ENCODE assay signal across 10 cellular contexts in the genomic region with DNA sequence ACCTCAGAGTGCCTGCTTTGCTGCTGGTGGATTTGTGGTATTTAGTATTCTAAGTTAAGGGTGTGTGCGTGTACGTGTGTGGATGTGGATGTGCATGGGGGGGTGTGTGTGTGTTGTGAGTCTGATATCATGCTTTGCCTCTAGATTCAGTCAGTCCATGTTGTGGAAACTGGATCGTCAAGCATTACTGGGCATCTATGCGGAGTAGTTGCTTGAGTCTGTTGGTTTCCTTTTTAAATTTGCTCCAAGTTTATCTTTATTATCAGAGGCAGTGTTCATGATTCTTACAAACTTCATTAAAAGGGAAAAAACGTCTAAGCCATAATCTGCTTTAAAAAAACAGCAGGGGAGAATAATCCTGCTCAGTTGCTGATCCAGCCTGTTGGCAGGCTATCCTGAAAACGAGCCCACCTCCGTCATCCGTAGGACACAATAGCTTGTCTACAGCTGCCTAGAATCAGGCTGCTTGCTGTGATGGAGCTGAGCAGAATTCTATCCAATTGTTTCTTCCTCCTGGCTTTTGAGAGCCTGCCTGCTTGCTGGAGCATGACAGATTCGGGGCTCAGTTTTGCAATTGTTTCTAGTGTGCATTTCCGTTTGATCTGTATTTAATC. TPM values are rescaled to one million over a fixed set of nuclear protein-coding genes. Genes with fewer than 3 reads are reported as not detected.
A peak's percentile ranks its signal among the peaks of the same experiment; 100 is the strongest.
DNase-seq lines count a peak whose midpoint lies in the region; ATAC-seq, FAIRE-seq and TF ChIP-seq lines count a peak whose summit lies in the region.
"Had no signal": no experiment of that assay in that cellular context is flagged by ENCODE, and none has a peak within 500 bp of the region (broad histone marks: within the 10 kb centered on the region; RNA-seq: fewer than 3 reads in every experiment).

No MANE protein-coding gene starts in this region.

- POLR2A ChIA-PET in CD4-positive, alpha-beta T cell (lab: Charles Lee): no interaction called here
- POLR2A ChIA-PET in WTC11 (lab: Charles Lee) (no interaction called here), T-cell (lab: Charles Lee) (no interaction called here)

- no peaks in the 10 kb centered on the region for H3K27me3 ChIP-seq in CD4-positive, alpha-beta T cell (ENCODE audit: control insufficient read depth, insufficient read depth, low read length)
- H3K27me3 ChIP-seq: vagina had no signal

- no peaks in the 10 kb centered on the region for H3K36me3 Mint-ChIP-seq in CD4-positive, alpha-beta T cell (ENCODE audit: low read depth)
- no peaks in the 10 kb centered on the region for H3K36me3 Mint-ChIP-seq in WTC11
- H3K36me3 Mint-ChIP-seq in T-cell: no peaks in the 10 kb centered on the region
- H3K36me3 Mint-ChIP-seq: CD4-positive, CD25-positive, alpha-beta regulatory T cell had no signal

- no peaks in the 10 kb centered on the region for H3K9me3 ChIP-seq in CD4-positive, alpha-beta T cell (ENCODE audit: control insufficient read depth, low read length)
- H3K9me3 ChIP-seq: vagina had no signal

- FAIRE-seq in GM12891 (lab: Jason Lieb, UNC): no peak

- no peak for DNase-seq in CD4-positive, alpha-beta T cell
- DNase-seq in left kidney (ENCODE audit: low read depth, low spot score) (peak; percentile 72), GM12891 (ENCODE audit: insufficient read length, low spot score) (no peak), WTC11 (ENCODE audit: low spot score) (no peak), SKM-1 (lab: John Stamatoyannopoulos, UW; ENCODE audit: unreplicated experiment) (no peak), T-cell (no peak)
- DNase-seq: CD4-positive, CD25-positive, alpha-beta regulatory T cell had no signal

- no peak for TF ChIP-seq RAD21 in Ishikawa (IDR thresholded peaks at IDR 0.05; ENCODE audit: low read depth)

- TF ChIP-seq EP300 in Ishikawa (IDR thresholded peaks at IDR 0.05; ENCODE audit: borderline replicate concordance): no peak

- H3K27ac Mint-ChIP-seq in CD4-positive, alpha-beta T cell: peak overlapping the region; percentile 1
- H3K27ac Mint-ChIP-seq in WTC11 (no peak overlapping the region), T-cell (peak overlapping the region in 1 of 2 donors; percentile 18)

- peaks cover 67% of the 10 kb centered on the region for H3K4me1 Mint-ChIP-seq in CD4-positive, alpha-beta T cell (ENCODE audit: low read depth)
- H3K4me1 Mint-ChIP-seq in WTC11: peaks cover 12% of the 10 kb centered on the region
- peaks cover 24 to 58% (median 56%) of the 10 kb centered on the region in 3 donors for H3K4me1 Mint-ChIP-seq in T-cell

- no peaks in the 10 kb centered on the region for H3K9me3 Mint-ChIP-seq in CD4-positive, alpha-beta T cell
- H3K9me3 Mint-ChIP-seq in WTC11 (no peaks in the 10 kb centered on the region), T-cell (no peaks in the 10 kb centered on the region)
- H3K9me3 Mint-ChIP-seq: CD4-positive, CD25-positive, alpha-beta regulatory T cell had no signal

- no peak overlapping the region for H3K4me3 Mint-ChIP-seq in CD4-positive, alpha-beta T cell
- no peak overlapping the region for H3K4me3 Mint-ChIP-seq in WTC11
- H3K4me3 Mint-ChIP-seq in T-cell: no peak overlapping the region
- H3K4me3 Mint-ChIP-seq: CD4-positive, CD25-positive, alpha-beta regulatory T cell had no signal

- TF ChIP-seq POLR2A in GM12891 (IDR thresholded peaks at IDR 0.05; ENCODE audit: low read depth, low read length): no peak

- no peak overlapping the region for H3K27ac ChIP-seq in CD4-positive, alpha-beta T cell (ENCODE audit: low read depth, low read length)
- peak overlapping the region; percentile 23; the same call in 1 of the 2 replicates for H3K27ac ChIP-seq in VCaP
- H3K27ac ChIP-seq: vagina had no signal

- TF ChIP-seq CTCF in CD4-positive, alpha-beta T cell (IDR thresholded peaks at IDR 0.05): no peak
- no peak for TF ChIP-seq CTCF in VCaP (conservative IDR thresholded peaks at IDR 0.05)
- TF ChIP-seq CTCF in WTC11 (IDR thresholded peaks at IDR 0.05): no peak

- ATAC-seq in CD4-positive, alpha-beta T cell (ENCODE audit: poor library complexity): peak; percentile 24
- ATAC-seq in WTC11 (no peak), T-cell (replicated peaks in 1 of 4) (no peak)

- H3K27me3 Mint-ChIP-seq in CD4-positive, alpha-beta T cell: no peaks in the 10 kb centered on the region
- peaks cover 24% of the 10 kb centered on the region for H3K27me3 Mint-ChIP-seq in WTC11 (ENCODE audit: low read depth)
- peaks cover 0 to 6% of the 10 kb centered on the region in 2 donors for H3K27me3 Mint-ChIP-seq in T-cell

- CTCF ChIA-PET in CD4-positive, alpha-beta T cell (lab: Charles Lee): no interaction called here
- CTCF ChIA-PET in WTC11 (lab: Charles Lee): no interaction called here
- CTCF ChIA-PET in T-cell (lab: Charles Lee): no interaction called here

- intact Hi-C loops in CD4-positive, alpha-beta T cell (cut with DNase I, micrococcal nuclease): no loop called here

TF ChIP-seq in Ishikawa, 13 proteins besides CTCF, POLR2A, EP300 and RAD21:
- TF ChIP-seq CEBPB (IDR thresholded peaks at IDR 0.05): no peak
- 0 out of 2 replicates have a peak, but pooled peaks have one; percentile 9 for TF ChIP-seq TEAD4 (IDR thresholded peaks at IDR 0.05)
- no peak for TF ChIP-seq CREB1 (IDR thresholded peaks at IDR 0.05; ENCODE audit: low read depth)
- TF ChIP-seq TCF12 (IDR thresholded peaks at IDR 0.05; ENCODE audit: low read depth): 0 out of 2 replicates have a peak, but pooled peaks have one; percentile 17

TF ChIP-seq in GM12891, 5 proteins besides CTCF, POLR2A, EP300 and RAD21:
- TF ChIP-seq POLR2AphosphoS5 (IDR thresholded peaks at IDR 0.05; ENCODE audit: low read depth, low read length) (no peak), POU2F2 (IDR thresholded peaks at IDR 0.05; ENCODE audit: low read depth, low read length) (no peak), TAF1 (IDR thresholded peaks at IDR 0.05; ENCODE audit: low read depth, low read length) (no peak), PAX5 (IDR thresholded peaks at IDR 0.05; ENCODE audit: insufficient read depth, low read length, severe bottlenecking) (no peak), SPI1 (IDR thresholded peaks at IDR 0.05; ENCODE audit: low read depth, low read length) (no peak)

TF ChIP-seq in WTC11, 78 proteins besides CTCF, POLR2A, EP300 and RAD21 (continues in another document):
- TF ChIP-seq, protein P1, sequence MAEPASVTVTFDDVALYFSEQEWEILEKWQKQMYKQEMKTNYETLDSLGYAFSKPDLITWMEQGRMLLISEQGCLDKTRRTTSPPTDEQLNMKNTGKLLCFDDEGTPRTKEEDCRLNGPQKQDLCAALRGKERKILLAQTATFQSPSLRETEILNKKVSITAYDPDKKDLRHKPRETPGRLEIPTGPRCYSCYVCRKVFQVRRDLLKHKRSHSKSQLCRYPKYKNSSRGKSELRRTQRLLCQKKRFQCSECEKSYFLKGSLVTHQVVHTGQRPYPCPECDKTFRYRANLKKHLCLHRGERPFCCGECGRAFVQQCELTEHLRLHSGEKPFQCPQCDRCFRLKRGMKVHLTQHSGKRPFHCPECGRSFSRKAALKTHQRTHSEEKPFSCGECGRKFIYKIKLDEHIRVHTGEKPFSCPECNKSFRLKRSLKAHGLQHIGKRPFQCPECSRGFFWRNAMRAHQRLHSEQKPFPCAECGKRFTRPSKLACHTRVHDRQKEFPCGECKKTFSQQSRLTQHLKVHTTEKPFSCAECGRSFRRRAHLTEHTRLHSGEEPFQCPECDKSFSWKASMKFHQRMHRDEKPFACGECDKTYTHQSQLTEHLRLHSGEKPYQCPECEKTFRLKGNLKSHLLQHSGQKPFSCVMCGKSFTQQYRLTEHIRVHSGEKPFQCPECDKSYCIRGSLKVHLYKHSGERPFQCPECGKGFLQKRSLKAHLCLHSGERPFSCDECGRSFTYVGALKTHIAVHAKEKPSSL (CRISPR knock-in tag; conservative IDR thresholded peaks at IDR 0.05): no peak
- TF ChIP-seq, protein P2, sequence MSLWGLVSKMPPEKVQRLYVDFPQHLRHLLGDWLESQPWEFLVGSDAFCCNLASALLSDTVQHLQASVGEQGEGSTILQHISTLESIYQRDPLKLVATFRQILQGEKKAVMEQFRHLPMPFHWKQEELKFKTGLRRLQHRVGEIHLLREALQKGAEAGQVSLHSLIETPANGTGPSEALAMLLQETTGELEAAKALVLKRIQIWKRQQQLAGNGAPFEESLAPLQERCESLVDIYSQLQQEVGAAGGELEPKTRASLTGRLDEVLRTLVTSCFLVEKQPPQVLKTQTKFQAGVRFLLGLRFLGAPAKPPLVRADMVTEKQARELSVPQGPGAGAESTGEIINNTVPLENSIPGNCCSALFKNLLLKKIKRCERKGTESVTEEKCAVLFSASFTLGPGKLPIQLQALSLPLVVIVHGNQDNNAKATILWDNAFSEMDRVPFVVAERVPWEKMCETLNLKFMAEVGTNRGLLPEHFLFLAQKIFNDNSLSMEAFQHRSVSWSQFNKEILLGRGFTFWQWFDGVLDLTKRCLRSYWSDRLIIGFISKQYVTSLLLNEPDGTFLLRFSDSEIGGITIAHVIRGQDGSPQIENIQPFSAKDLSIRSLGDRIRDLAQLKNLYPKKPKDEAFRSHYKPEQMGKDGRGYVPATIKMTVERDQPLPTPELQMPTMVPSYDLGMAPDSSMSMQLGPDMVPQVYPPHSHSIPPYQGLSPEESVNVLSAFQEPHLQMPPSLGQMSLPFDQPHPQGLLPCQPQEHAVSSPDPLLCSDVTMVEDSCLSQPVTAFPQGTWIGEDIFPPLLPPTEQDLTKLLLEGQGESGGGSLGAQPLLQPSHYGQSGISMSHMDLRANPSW (CRISPR knock-in tag; conservative IDR thresholded peaks at IDR 0.05; ENCODE audit: low read depth): no peak
- TF ChIP-seq TEAD1 (CRISPR knock-in tag; IDR thresholded peaks at IDR 0.05) (no peak), SOX15 (CRISPR knock-in tag; IDR thresholded peaks at IDR 0.05) (no peak), ELF4 (CRISPR knock-in tag; IDR thresholded peaks at IDR 0.05; ENCODE audit: low read depth) (no peak), KAT7 (CRISPR knock-in tag; IDR thresholded peaks at IDR 0.05; ENCODE audit: borderline replicate concordance) (no peak)

RNA-seq across cellular contexts. Expression of a gene that starts 6.7 kb away (rescaled TPM):
- 1 to 10 TPM; 5.2 to 5.9 TPM for total RNA-seq in CD4-positive, alpha-beta T cell
- 0.21 TPM for polyA plus RNA-seq in GM12891 (2012; ENCODE audit: low read depth, missing spikeins)
- total RNA-seq in WTC11 (2021) (0.78 to 1.0 TPM (median 0.87 TPM) in 3 replicates), T-cell (1 to 10 TPM; 1.8 to 4.6 (median 3.6) TPM)
